Comparison of ENCODE assay signal across 1 cellular context in genomic region chr10:112643600-112643999, GRCh38.
A peak's percentile ranks its signal among the peaks of the same experiment; 100 is the strongest.
TF ChIP-seq lines count a peak whose summit lies in the region.

No MANE protein-coding gene starts in this region.

TF ChIP-seq in HepG2, 621 proteins besides CTCF, POLR2A, EP300 and RAD21 (continued from another document and continues in another):
- TF ChIP-seq FOXC1 (CRISPR knock-in tag; IDR thresholded peaks at IDR 0.05; ENCODE audit: borderline replicate concordance) (no peak), PRDM15 (CRISPR knock-in tag; IDR thresholded peaks at IDR 0.05) (no peak), ZMYM4 (CRISPR knock-in tag; IDR thresholded peaks at IDR 0.05) (peak; percentile 35; the same call in 1 of the 2 replicates), ZNF589 (CRISPR knock-in tag; conservative IDR thresholded peaks at IDR 0.05) (no peak), MXI1 (IDR thresholded peaks at IDR 0.05; ENCODE audit: borderline replicate concordance, low read depth, low read length) (no peak), HES4 (CRISPR knock-in tag; IDR thresholded peaks at IDR 0.05; ENCODE audit: borderline replicate concordance) (no peak), FOSL1 (CRISPR knock-in tag; IDR thresholded peaks at IDR 0.05; ENCODE audit: borderline replicate concordance) (no peak), MAF1 (CRISPR knock-in tag; IDR thresholded peaks at IDR 0.05; ENCODE audit: borderline replicate concordance) (no peak), ERF (CRISPR knock-in tag; IDR thresholded peaks at IDR 0.05) (peak; percentile 55; the same call in 1 of the 2 replicates), ZNF550 (CRISPR knock-in tag; IDR thresholded peaks at IDR 0.05; ENCODE audit: borderline replicate concordance) (no peak), CBX5 (CRISPR knock-in tag; IDR thresholded peaks at IDR 0.05; ENCODE audit: borderline replicate concordance) (no peak), AHR (CRISPR knock-in tag; IDR thresholded peaks at IDR 0.05) (no peak), NRL (CRISPR knock-in tag; IDR thresholded peaks at IDR 0.05; ENCODE audit: borderline replicate concordance) (no peak), ZNF770 (CRISPR knock-in tag; IDR thresholded peaks at IDR 0.05) (no peak; the same call in 1 of the 2 replicates), ZNF614 (CRISPR knock-in tag; IDR thresholded peaks at IDR 0.05; ENCODE audit: borderline replicate concordance) (peak; percentile 76; the same call in 1 of the 2 replicates), TBL1XR1 (IDR thresholded peaks at IDR 0.05; ENCODE audit: borderline replicate concordance, low read length, partially characterized antibody) (peak; percentile 96), ATF4 (CRISPR knock-in tag; IDR thresholded peaks at IDR 0.05) (peak; percentile 30 to 99; a peak in 3 of 4 replicates), RAD51 (IDR thresholded peaks at IDR 0.05; ENCODE audit: borderline replicate concordance) (no peak), ZSCAN5A (CRISPR knock-in tag; IDR thresholded peaks at IDR 0.05; ENCODE audit: borderline replicate concordance) (no peak; the same call in 1 of the 2 replicates), U2AF2 (IDR thresholded peaks at IDR 0.05; ENCODE audit: low read depth, low read length) (no peak), NR2C2 (CRISPR knock-in tag; IDR thresholded peaks at IDR 0.05; ENCODE audit: borderline replicate concordance) (0 out of 2 replicates have a peak, but pooled peaks have one; percentile 29), ZSCAN9 (CRISPR knock-in tag; IDR thresholded peaks at IDR 0.05; ENCODE audit: borderline replicate concordance) (peak; percentile 91), ZNF616 (CRISPR knock-in tag; IDR thresholded peaks at IDR 0.05; ENCODE audit: low read depth) (no peak), ZNF605 (CRISPR knock-in tag; IDR thresholded peaks at IDR 0.05) (no peak), ZNF577 (CRISPR knock-in tag; IDR thresholded peaks at IDR 0.05; ENCODE audit: borderline replicate concordance, low read depth) (no peak), ZNF512 (CRISPR knock-in tag; IDR thresholded peaks at IDR 0.05) (no peak), IKZF1 (IDR thresholded peaks at IDR 0.05) (no peak), ZNF530 (CRISPR knock-in tag; IDR thresholded peaks at IDR 0.05; ENCODE audit: low read depth) (no peak), NR2F6 (IDR thresholded peaks at IDR 0.05) (peak; percentile 36; the same call in 1 of the 2 replicates), NR2F6 (CRISPR knock-in tag; IDR thresholded peaks at IDR 0.05) (peak; percentile 68; the same call in 1 of the 2 replicates), ZNF501 (CRISPR knock-in tag; IDR thresholded peaks at IDR 0.05) (no peak), MXD3 (CRISPR knock-in tag; IDR thresholded peaks at IDR 0.05) (no peak), ZNF225 (CRISPR knock-in tag; IDR thresholded peaks at IDR 0.05) (no peak), MIER2 (CRISPR knock-in tag; IDR thresholded peaks at IDR 0.05) (peak; percentile 79), ZNF382 (CRISPR knock-in tag; IDR thresholded peaks at IDR 0.05; ENCODE audit: borderline replicate concordance) (no peak), MBD4 (IDR thresholded peaks at IDR 0.05; ENCODE audit: borderline replicate concordance, low read length) (peak; percentile 82; the same call in 1 of the 2 replicates), FOXA3 (CRISPR knock-in tag; IDR thresholded peaks at IDR 0.05) (peak; percentile 100), LCORL (IDR thresholded peaks at IDR 0.05) (peak; percentile 92), LCORL (CRISPR knock-in tag; IDR thresholded peaks at IDR 0.05) (peak; percentile 92), ZFP1 (CRISPR knock-in tag; IDR thresholded peaks at IDR 0.05) (peak; percentile 79)
- TF ChIP-seq, protein P1, sequence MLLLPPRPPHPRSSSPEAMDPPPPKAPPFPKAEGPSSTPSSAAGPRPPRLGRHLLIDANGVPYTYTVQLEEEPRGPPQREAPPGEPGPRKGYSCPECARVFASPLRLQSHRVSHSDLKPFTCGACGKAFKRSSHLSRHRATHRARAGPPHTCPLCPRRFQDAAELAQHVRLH (CRISPR knock-in tag; IDR thresholded peaks at IDR 0.05; ENCODE audit: borderline replicate concordance, low read depth) = no peak
- TF ChIP-seq, protein P2, sequence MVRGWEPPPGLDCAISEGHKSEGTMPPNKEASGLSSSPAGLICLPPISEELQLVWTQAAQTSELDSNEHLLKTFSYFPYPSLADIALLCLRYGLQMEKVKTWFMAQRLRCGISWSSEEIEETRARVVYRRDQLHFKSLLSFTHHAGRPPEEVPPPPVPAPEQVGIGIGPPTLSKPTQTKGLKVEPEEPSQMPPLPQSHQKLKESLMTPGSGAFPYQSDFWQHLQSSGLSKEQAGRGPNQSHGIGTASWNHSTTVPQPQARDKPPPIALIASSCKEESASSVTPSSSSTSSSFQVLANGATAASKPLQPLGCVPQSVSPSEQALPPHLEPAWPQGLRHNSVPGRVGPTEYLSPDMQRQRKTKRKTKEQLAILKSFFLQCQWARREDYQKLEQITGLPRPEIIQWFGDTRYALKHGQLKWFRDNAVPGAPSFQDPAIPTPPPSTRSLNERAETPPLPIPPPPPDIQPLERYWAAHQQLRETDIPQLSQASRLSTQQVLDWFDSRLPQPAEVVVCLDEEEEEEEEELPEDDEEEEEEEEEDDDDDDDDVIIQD (CRISPR knock-in tag; IDR thresholded peaks at IDR 0.05; ENCODE audit: low read depth) = peak; percentile 98
- TF ChIP-seq, protein P3, sequence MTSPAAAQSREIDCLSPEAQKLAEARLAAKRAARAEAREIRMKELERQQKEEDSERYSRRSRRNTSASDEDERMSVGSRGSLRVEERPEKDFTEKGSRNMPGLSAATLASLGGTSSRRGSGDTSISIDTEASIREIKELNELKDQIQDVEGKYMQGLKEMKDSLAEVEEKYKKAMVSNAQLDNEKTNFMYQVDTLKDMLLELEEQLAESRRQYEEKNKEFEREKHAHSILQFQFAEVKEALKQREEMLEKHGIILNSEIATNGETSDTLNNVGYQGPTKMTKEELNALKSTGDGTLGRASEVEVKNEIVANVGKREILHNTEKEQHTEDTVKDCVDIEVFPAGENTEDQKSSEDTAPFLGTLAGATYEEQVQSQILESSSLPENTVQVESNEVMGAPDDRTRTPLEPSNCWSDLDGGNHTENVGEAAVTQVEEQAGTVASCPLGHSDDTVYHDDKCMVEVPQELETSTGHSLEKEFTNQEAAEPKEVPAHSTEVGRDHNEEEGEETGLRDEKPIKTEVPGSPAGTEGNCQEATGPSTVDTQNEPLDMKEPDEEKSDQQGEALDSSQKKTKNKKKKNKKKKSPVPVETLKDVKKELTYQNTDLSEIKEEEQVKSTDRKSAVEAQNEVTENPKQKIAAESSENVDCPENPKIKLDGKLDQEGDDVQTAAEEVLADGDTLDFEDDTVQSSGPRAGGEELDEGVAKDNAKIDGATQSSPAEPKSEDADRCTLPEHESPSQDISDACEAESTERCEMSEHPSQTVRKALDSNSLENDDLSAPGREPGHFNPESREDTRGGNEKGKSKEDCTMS (CRISPR knock-in tag; conservative IDR thresholded peaks at IDR 0.05) = no peak
- TF ChIP-seq, protein P4, sequence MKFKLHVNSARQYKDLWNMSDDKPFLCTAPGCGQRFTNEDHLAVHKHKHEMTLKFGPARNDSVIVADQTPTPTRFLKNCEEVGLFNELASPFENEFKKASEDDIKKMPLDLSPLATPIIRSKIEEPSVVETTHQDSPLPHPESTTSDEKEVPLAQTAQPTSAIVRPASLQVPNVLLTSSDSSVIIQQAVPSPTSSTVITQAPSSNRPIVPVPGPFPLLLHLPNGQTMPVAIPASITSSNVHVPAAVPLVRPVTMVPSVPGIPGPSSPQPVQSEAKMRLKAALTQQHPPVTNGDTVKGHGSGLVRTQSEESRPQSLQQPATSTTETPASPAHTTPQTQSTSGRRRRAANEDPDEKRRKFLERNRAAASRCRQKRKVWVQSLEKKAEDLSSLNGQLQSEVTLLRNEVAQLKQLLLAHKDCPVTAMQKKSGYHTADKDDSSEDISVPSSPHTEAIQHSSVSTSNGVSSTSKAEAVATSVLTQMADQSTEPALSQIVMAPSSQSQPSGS (CRISPR knock-in tag; IDR thresholded peaks at IDR 0.05) = peak; percentile 93
- TF ChIP-seq, protein P5, sequence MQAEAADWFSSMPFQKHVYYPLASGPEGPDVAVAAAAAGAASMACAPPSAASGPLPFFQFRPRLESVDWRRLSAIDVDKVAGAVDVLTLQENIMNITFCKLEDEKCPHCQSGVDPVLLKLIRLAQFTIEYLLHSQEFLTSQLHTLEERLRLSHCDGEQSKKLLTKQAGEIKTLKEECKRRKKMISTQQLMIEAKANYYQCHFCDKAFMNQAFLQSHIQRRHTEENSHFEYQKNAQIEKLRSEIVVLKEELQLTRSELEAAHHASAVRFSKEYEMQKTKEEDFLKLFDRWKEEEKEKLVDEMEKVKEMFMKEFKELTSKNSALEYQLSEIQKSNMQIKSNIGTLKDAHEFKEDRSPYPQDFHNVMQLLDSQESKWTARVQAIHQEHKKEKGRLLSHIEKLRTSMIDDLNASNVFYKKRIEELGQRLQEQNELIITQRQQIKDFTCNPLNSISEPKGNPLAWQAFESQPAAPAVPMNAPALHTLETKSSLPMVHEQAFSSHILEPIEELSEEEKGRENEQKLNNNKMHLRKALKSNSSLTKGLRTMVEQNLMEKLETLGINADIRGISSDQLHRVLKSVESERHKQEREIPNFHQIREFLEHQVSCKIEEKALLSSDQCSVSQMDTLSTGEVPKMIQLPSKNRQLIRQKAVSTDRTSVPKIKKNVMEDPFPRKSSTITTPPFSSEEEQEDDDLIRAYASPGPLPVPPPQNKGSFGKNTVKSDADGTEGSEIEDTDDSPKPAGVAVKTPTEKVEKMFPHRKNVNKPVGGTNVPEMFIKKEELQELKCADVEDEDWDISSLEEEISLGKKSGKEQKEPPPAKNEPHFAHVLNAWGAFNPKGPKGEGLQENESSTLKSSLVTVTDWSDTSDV (CRISPR knock-in tag; IDR thresholded peaks at IDR 0.05) = no peak
